ENCODE assay signal across 9 cellular contexts in genomic region chr17:3893720-3894116, GRCh38. TPM values are rescaled to one million over a fixed set of nuclear protein-coding genes. Genes with fewer than 3 reads are reported as not detected.
DNase-seq lines count a peak whose midpoint lies in the region; ATAC-seq and TF ChIP-seq lines count a peak whose summit lies in the region.
"Had no signal": no experiment of that assay in that cellular context is flagged by ENCODE, and none has a peak within 500 bp of the region (broad histone marks: within the 10 kb centered on the region; RNA-seq: fewer than 3 reads in every experiment).

No MANE protein-coding gene starts in this region.

- peaks cover 0 to 8% of the 10 kb centered on the region in 2 donors for H3K36me3 Mint-ChIP-seq in naive B cell

- H3K4me3 ChIP-seq in HL-60 (replicated peaks; ENCODE audit: insufficient read depth, low read length) (peak overlapping the region; percentile 50; the same call in 1 of the 2 replicates), breast epithelium (peak overlapping the region; percentile 53 to 92 (median 69))

- TF ChIP-seq CTCF in 22Rv1 (IDR thresholded peaks at IDR 0.05) = no peak
- no peak for TF ChIP-seq CTCF in HL-60 (IDR thresholded peaks at IDR 0.05; ENCODE audit: insufficient read depth, low read length)
- no peak for TF ChIP-seq CTCF in breast epithelium (IDR thresholded peaks at IDR 0.05)

- peak overlapping the region; percentile 86 to 94 (median 92) for H3K27ac Mint-ChIP-seq in naive B cell

- peak overlapping the region; percentile 83 to 90 (median 86) for H3K4me3 Mint-ChIP-seq in naive B cell

- no peaks in the 10 kb centered on the region for H3K9me3 Mint-ChIP-seq in naive B cell

- DNase-seq in HL-60 (ENCODE audit: low read depth in 1 of 2, low spot score in 1 of 2) (no peak), breast epithelium (ENCODE audit: low spot score in 2 of 2) (no peak), naive B cell (no peak), head of caudate nucleus (no peak), NCI-H1436 (lab: John Stamatoyannopoulos, UW) (no peak), germinal center (ENCODE audit: low spot score) (no peak)

- intact Hi-C loops in breast epithelium (cut with DNase I; ENCODE audit: low total_unique reads) (no loop called here), head of caudate nucleus (cut with DNase I) (no loop called here)

- TF ChIP-seq POLR2A in breast epithelium (IDR thresholded peaks at IDR 0.05) = no peak

- H3K27me3 ChIP-seq in HL-60 (ENCODE audit: insufficient read depth, poor library complexity, severe bottlenecking) = no peaks in the 10 kb centered on the region
- no peaks in the 10 kb centered on the region for H3K27me3 ChIP-seq in breast epithelium

- H3K27ac ChIP-seq in 22Rv1 = peak overlapping the region; percentile 65
- H3K27ac ChIP-seq in HL-60 (replicated peaks) = peak overlapping the region; percentile 61
- peak overlapping the region; percentile 75 to 83 for H3K27ac ChIP-seq in breast epithelium
- H3K27ac ChIP-seq: foreskin keratinocyte had no signal

- no peaks in the 10 kb centered on the region for H3K27me3 Mint-ChIP-seq in naive B cell

- peaks cover 38 to 41% (median 41%) of the 10 kb centered on the region in 3 donors for H3K4me1 Mint-ChIP-seq in naive B cell

- H3K36me3 ChIP-seq in breast epithelium = no peaks in the 10 kb centered on the region

- no peaks in the 10 kb centered on the region for H3K9me3 ChIP-seq in breast epithelium

- ATAC-seq in naive B cell (ENCODE audit: low read depth in 2 of 2) = no peak
- ATAC-seq in HG03460 (IDR thresholded peaks at IDR 0.05; ENCODE audit: unreplicated experiment) = no peak

- peaks cover 14 to 26% of the 10 kb centered on the region in 2 donors for H3K4me1 ChIP-seq in breast epithelium

RNA-seq across cellular contexts. Expression of gene CAMKK1, which starts 0.9 kb away (rescaled TPM):
- 1 to 10 TPM; 3.0 to 7.8 (median 6.9) TPM for total RNA-seq in breast epithelium
- polyA plus RNA-seq in naive B cell (ENCODE audit: low read depth in 6 of 6) = 1 to 10 TPM in 4 of 6 donors, under 1 TPM in 2; 0.69 to 1.4 (median 1.1) TPM

RNA-seq across cellular contexts. Expression of gene P2RX1, which starts 22.5 kb away (rescaled TPM):
- total RNA-seq in breast epithelium = 1 to 10 TPM; 1.2 to 3.5 (median 2.0) TPM
- 10 to 100 TPM in 5 of 6 donors, 1 to 10 TPM in 1; 2.3 to 20.2 (median 15.1) TPM for polyA plus RNA-seq in naive B cell (ENCODE audit: low read depth in 6 of 6)
- total RNA-seq: foreskin keratinocyte had no signal
- polyA plus RNA-seq: foreskin keratinocyte had no signal

RNA-seq across cellular contexts. Expression of gene NCBP3, which starts 47.7 kb away (rescaled TPM):
- total RNA-seq in breast epithelium = 10 to 100 TPM; 21.6 to 34.1 (median 25.9) TPM
- 10 to 100 TPM in 5 of 6 donors, 1 to 10 TPM in 1; 9.4 to 34.1 (median 13.2) TPM for polyA plus RNA-seq in naive B cell (ENCODE audit: low read depth in 6 of 6)
